17 cellular contexts compared by ENCODE assay signal in genomic region chr6:142751452-142751851, GRCh38.
A peak's percentile ranks its signal among the peaks of the same experiment; 100 is the strongest.
DNase-seq lines count a peak whose midpoint lies in the region; ATAC-seq and FAIRE-seq lines count a peak whose summit lies in the region.
"Had no signal": no experiment of that assay in that cellular context is flagged by ENCODE, and none has a peak within 500 bp of the region (broad histone marks: within the 10 kb centered on the region; RNA-seq: fewer than 3 reads in every experiment).

No MANE protein-coding gene starts in this region.

- H3K4me1 Mint-ChIP-seq in stimulated activated naive CD8-positive, alpha-beta T cell treated with anti-CD3 and anti-CD28 coated beads, Interleukin-15, Interleukin-2, amounts not matched to agents 100 ng/mL and 50 ng/mL, for 24 hours (ENCODE audit: low read depth), result peaks cover 9% of the 10 kb centered on the region
- peaks cover 20% of the 10 kb centered on the region for H3K4me1 Mint-ChIP-seq in T-helper 17 cell
- peaks cover 20 to 34% (median 24%) of the 10 kb centered on the region in 4 donors for H3K4me1 Mint-ChIP-seq in naive thymus-derived CD8-positive, alpha-beta T cell

- H3K9me3 ChIP-seq in T-helper 17 cell (ENCODE audit: control insufficient read depth, low read length, poor library complexity, severe bottlenecking), result no peaks in the 10 kb centered on the region

- no peaks in the 10 kb centered on the region for H3K9me3 Mint-ChIP-seq in stimulated activated naive CD8-positive, alpha-beta T cell treated with anti-CD3 and anti-CD28 coated beads, Interleukin-15, Interleukin-2, amounts not matched to agents 100 ng/mL and 50 ng/mL, for 24 hours
- H3K9me3 Mint-ChIP-seq in naive thymus-derived CD8-positive, alpha-beta T cell, result no peaks in the 10 kb centered on the region

- no peak overlapping the region for H3K4me3 Mint-ChIP-seq in stimulated activated naive CD8-positive, alpha-beta T cell treated with anti-CD3 and anti-CD28 coated beads, Interleukin-15, Interleukin-2, amounts not matched to agents 100 ng/mL and 50 ng/mL, for 24 hours
- H3K4me3 Mint-ChIP-seq in T-helper 17 cell, result no peak overlapping the region
- no peak overlapping the region for H3K4me3 Mint-ChIP-seq in naive thymus-derived CD8-positive, alpha-beta T cell

- DNase-seq in stimulated activated naive CD8-positive, alpha-beta T cell treated with anti-CD3 and anti-CD28 coated beads, Interleukin-15, Interleukin-2, amounts not matched to agents 100 U/mL and 50 U/mL, for 24 hours, result no peak
- DNase-seq in T-helper 17 cell (no peak), HTR-8/SVneo (ENCODE audit: insufficient read length, low spot score) (no peak)
- DNase-seq in naive thymus-derived CD8-positive, alpha-beta T cell, result no peak
- DNase-seq: EL, NCI-H1105, NCI-H2081 treated with DMSO at 0.1 percent for 48 hours, NCI-H446 treated with DMSO at 0.1 percent for 48 hours, NCI-H69 had no signal

- no peak for ATAC-seq in stimulated activated naive CD8-positive, alpha-beta T cell treated with anti-CD3 and anti-CD28 coated beads, Interleukin-15, Interleukin-2, amounts not matched to agents 100 U/mL and 50 U/mL, for 24 hours
- no peak for ATAC-seq in T-helper 17 cell
- no peak for ATAC-seq in naive thymus-derived CD8-positive, alpha-beta T cell
- no peak for ATAC-seq in GM18517 (IDR thresholded peaks at IDR 0.05; ENCODE audit: unreplicated experiment)
- ATAC-seq in GM19397 (IDR thresholded peaks at IDR 0.05; ENCODE audit: unreplicated experiment), result no peak
- ATAC-seq: K562, Right ventricle myocardium inferior had no signal

- POLR2A ChIA-PET in naive thymus-derived CD8-positive, alpha-beta T cell (lab: Charles Lee), result interaction anchor here (0.8 kb wide), 1 partner anchor 135 kb away, joined by 3 read pairs; no protein-coding TSS in a partner anchor

- peak overlapping the region; percentile 6 for H3K27ac Mint-ChIP-seq in stimulated activated naive CD8-positive, alpha-beta T cell treated with anti-CD3 and anti-CD28 coated beads, Interleukin-15, Interleukin-2, amounts not matched to agents 100 ng/mL and 50 ng/mL, for 24 hours
- H3K27ac Mint-ChIP-seq in T-helper 17 cell, result peak overlapping the region; percentile 74
- H3K27ac Mint-ChIP-seq in naive thymus-derived CD8-positive, alpha-beta T cell, result peak overlapping the region; percentile 1 to 77 (median 24)

- FAIRE-seq in HTR-8/SVneo (lab: Jason Lieb, UNC), result no peak
- FAIRE-seq: GM12891, H1, K562, RCC 7860 had no signal

- no peaks in the 10 kb centered on the region for H3K27me3 Mint-ChIP-seq in stimulated activated naive CD8-positive, alpha-beta T cell treated with anti-CD3 and anti-CD28 coated beads, Interleukin-15, Interleukin-2, amounts not matched to agents 100 ng/mL and 50 ng/mL, for 24 hours
- H3K27me3 Mint-ChIP-seq in T-helper 17 cell, result no peaks in the 10 kb centered on the region
- no peaks in the 10 kb centered on the region for H3K27me3 Mint-ChIP-seq in naive thymus-derived CD8-positive, alpha-beta T cell

- peaks cover 43% of the 10 kb centered on the region for H3K36me3 Mint-ChIP-seq in stimulated activated naive CD8-positive, alpha-beta T cell treated with anti-CD3 and anti-CD28 coated beads, Interleukin-15, Interleukin-2, amounts not matched to agents 100 ng/mL and 50 ng/mL, for 24 hours (ENCODE audit: low read depth)
- peaks cover 8% of the 10 kb centered on the region for H3K36me3 Mint-ChIP-seq in T-helper 17 cell (ENCODE audit: low read depth)
- peaks cover 5 to 39% (median 21%) of the 10 kb centered on the region in 3 donors for H3K36me3 Mint-ChIP-seq in naive thymus-derived CD8-positive, alpha-beta T cell

Comparison
In these comparisons a context has a peak if more than half of its experiments do, and no peak if none do; other contexts are left out.
1. H3K27ac Mint-ChIP-seq: peak in every context shown above with its lines; median percentile 74 in T-helper 17 cell; 24 in naive thymus-derived CD8-positive, alpha-beta T cell; 6 in stimulated activated naive CD8-positive, alpha-beta T cell treated with anti-CD3 and anti-CD28 coated beads, Interleukin-15, Interleukin-2, amounts not matched to agents 100 ng/mL and 50 ng/mL, for 24 hours.